12 cellular contexts compared by ENCODE assay signal in the genomic region with DNA sequence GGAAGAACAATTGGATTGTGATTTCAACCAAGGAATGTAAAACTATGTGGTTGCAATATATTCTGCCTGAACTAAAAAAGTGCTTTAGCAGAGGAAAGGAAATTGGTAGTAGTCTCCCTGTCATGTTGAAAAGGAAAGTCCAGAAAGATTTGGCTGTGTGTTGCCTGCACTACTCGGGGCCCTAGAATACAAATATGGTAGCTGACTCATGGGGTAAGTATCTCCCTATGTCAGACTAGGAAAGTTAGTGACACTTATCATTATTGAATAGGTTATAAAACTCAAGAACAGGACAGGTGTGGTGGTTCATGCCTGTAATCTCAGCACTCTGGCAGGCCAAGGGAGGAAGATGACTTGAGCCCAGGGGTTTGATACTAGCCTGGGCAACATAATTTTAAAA. TPM values are rescaled to one million over a fixed set of nuclear protein-coding genes. Genes with fewer than 3 reads are reported as not detected.
A peak's percentile ranks its signal among the peaks of the same experiment; 100 is the strongest.
DNase-seq lines count a peak whose midpoint lies in the region; ATAC-seq and TF ChIP-seq lines count a peak whose summit lies in the region.
"Had no signal": no experiment of that assay in that cellular context is flagged by ENCODE, and none has a peak within 500 bp of the region (broad histone marks: within the 10 kb centered on the region; RNA-seq: fewer than 3 reads in every experiment).

No MANE protein-coding gene starts in this region.

- DNase-seq in ACHN (peak; percentile 41), ascending aorta (ENCODE audit: low spot score in 2 of 2) (no peak), T-helper 2 cell (no peak), colonic mucosa (no peak), DMS153 (lab: John Stamatoyannopoulos, UW) (no peak)
- DNase-seq: activated CD4-positive, alpha-beta memory T cell treated with anti-CD3 and anti-CD28 coated beads, Interleukin-2, amount 10 ng/mL, durations not matched to agents 7 days and 5 days; effector CD4-positive, alpha-beta T cell; natural killer cell; NCI-H2029 had no signal

- ATAC-seq in HG02610 (IDR thresholded peaks at IDR 0.05; ENCODE audit: unreplicated experiment) (peak; percentile 29), HG03432 (IDR thresholded peaks at IDR 0.05; ENCODE audit: unreplicated experiment) (no peak)
- ATAC-seq: natural killer cell had no signal

- no peak overlapping the region for H3K4me3 ChIP-seq in ascending aorta
- no peak overlapping the region for H3K4me3 ChIP-seq in iPS-18a (ENCODE audit: low read length)
- no peak overlapping the region for H3K4me3 ChIP-seq in colonic mucosa

- no peaks in the 10 kb centered on the region for H3K9me3 ChIP-seq in ascending aorta
- H3K9me3 ChIP-seq in iPS-18a (ENCODE audit: control insufficient read depth, low read depth, low read length) = no peaks in the 10 kb centered on the region
- H3K9me3 ChIP-seq in colonic mucosa = no peaks in the 10 kb centered on the region

- in situ Hi-C loops in ACHN (cut with HindIII; ENCODE audit: low pct_ligation_motif_present, low pct_unique_long_range_greater_than_20kb, low sequenced_read_pairs) = no loop called here

- H3K27ac ChIP-seq in ascending aorta (peak overlapping the region; percentile 41 to 73), iPS-18a (ENCODE audit: low read length) (no peak overlapping the region), colonic mucosa (no peak overlapping the region)

- peak overlapping the region; percentile 20 for H3K9ac ChIP-seq in iPS-18a (ENCODE audit: low read length)
- H3K9ac ChIP-seq in colonic mucosa (ENCODE audit: low read depth in 2 of 2, low read length in 2 of 2) = no peak overlapping the region

- TF ChIP-seq CTCF in ascending aorta (IDR thresholded peaks at IDR 0.05) = no peak
- TF ChIP-seq CTCF in colonic mucosa (IDR thresholded peaks at IDR 0.05) = no peak

- intact Hi-C loops in ascending aorta (cut with DNase I) (loop anchor here (2.0 to 10.0 kb wide), 4 partner anchors 56 to 794 kb away; partner anchors contain the start of genes ADH1A, METAP1 and STPG2), colonic mucosa (cut with DNase I) (no loop called here)

- H3K36me3 ChIP-seq in ascending aorta (no peaks in the 10 kb centered on the region), iPS-18a (ENCODE audit: control insufficient read depth, low read depth, low read length) (no peaks in the 10 kb centered on the region), colonic mucosa (no peaks in the 10 kb centered on the region)

- H3K27me3 ChIP-seq in ascending aorta (no peaks in the 10 kb centered on the region), iPS-18a (ENCODE audit: control insufficient read depth, insufficient read depth, low read length) (no peaks in the 10 kb centered on the region), colonic mucosa (no peaks in the 10 kb centered on the region)

- H3K4me1 ChIP-seq in ascending aorta (peaks cover 0 to 4% of the 10 kb centered on the region in 2 donors), iPS-18a (ENCODE audit: control insufficient read depth, low read depth, low read length) (peaks cover 8% of the 10 kb centered on the region), colonic mucosa (no peaks in the 10 kb centered on the region)

RNA-seq across cellular contexts. Expression of gene EIF4E, which starts 9.5 kb away (rescaled TPM):
- total RNA-seq in ascending aorta (6.0 TPM), colonic mucosa (100 to 1,000 TPM in 1 of 2 donors, 10 to 100 TPM in 1; 99.4 to 123 TPM)

RNA-seq across cellular contexts. Expression of gene METAP1, which starts 57.1 kb away (rescaled TPM):
- 53.2 TPM for total RNA-seq in ascending aorta
- 10 to 100 TPM; 66.2 to 69.3 TPM for total RNA-seq in colonic mucosa

Comparison
In these comparisons a context has a peak if more than half of its experiments do, and no peak if none do; other contexts are left out.
1. H3K27ac ChIP-seq: peak in ascending aorta (2 of 2); none in iPS-18a (single experiment) and colonic mucosa (single experiment).
2. RNA of gene EIF4E, which starts 9.5 kb away (total RNA-seq): 99.4 to 123 TPM in colonic mucosa; 6.0 TPM in ascending aorta (single experiment); every median in the first group is over 10 times any median in the second.